In genomic region chr18:3279201-3280185, GRCh38 we compare ENCODE assay signal across 9 cellular contexts. TPM values are rescaled to one million over a fixed set of nuclear protein-coding genes. Genes with fewer than 3 reads are reported as not detected.
DNase-seq lines count a peak whose midpoint lies in the region; ATAC-seq and TF ChIP-seq lines count a peak whose summit lies in the region.
"Had no signal": no experiment of that assay in that cellular context is flagged by ENCODE, and none has a peak within 500 bp of the region (broad histone marks: within the 10 kb centered on the region; RNA-seq: fewer than 3 reads in every experiment).

No MANE protein-coding gene starts in this region.

- H3K9ac ChIP-seq in mammary epithelial cell (ENCODE audit: insufficient read depth, low read length), result no peak overlapping the region

- no peak overlapping the region for H3K4me2 ChIP-seq in mammary epithelial cell (ENCODE audit: insufficient read depth, low read depth, low read length)

- H3K27ac ChIP-seq in prostate gland (no peak overlapping the region), mammary epithelial cell (ENCODE audit: insufficient read depth, low read depth, low read length) (no peak overlapping the region)

- H3K4me1 ChIP-seq in prostate gland (replicated peaks) (peaks cover 5% of the 10 kb centered on the region), mammary epithelial cell (ENCODE audit: insufficient read depth, low read length) (no peaks in the 10 kb centered on the region)

- in situ Hi-C loops in mammary epithelial cell (cut with MboI; ENCODE audit: low sequenced_read_pairs in 2 of 2), result loop anchor here (5.0 to 25.0 kb wide), 4 partner anchors 295 to 708 kb away; no protein-coding TSS in a partner anchor

- ATAC-seq in activated naive CD4-positive, alpha-beta T cell treated with anti-CD3 and anti-CD28 coated beads, Interleukin-2, amount 50 U/mL, for 72 hours, result no peak
- ATAC-seq in HG03064 (IDR thresholded peaks at IDR 0.05; ENCODE audit: low read depth, unreplicated experiment), result peak; percentile 74
- ATAC-seq in activated B cell treated with CpG ODN at 0.5 μM for 24 hours (ENCODE audit: low read depth), result peak; percentile 86

- H3K4me3 ChIP-seq in prostate gland, result no peak overlapping the region
- H3K4me3 ChIP-seq in mammary epithelial cell (replicated peaks in 1 of 3; ENCODE audit: insufficient read depth in 1 of 3, low read depth in 2 of 3, low read length in 3 of 3), result no peak overlapping the region

- TF ChIP-seq CTCF in activated B cell treated with CpG ODN at 0.5 μM for 24 hours (IDR thresholded peaks at IDR 0.05), result no peak
- TF ChIP-seq CTCF in prostate gland (IDR thresholded peaks at IDR 0.05), result no peak
- no peak for TF ChIP-seq CTCF in mammary epithelial cell (conservative IDR thresholded peaks at IDR 0.05 in 1 of 2, IDR thresholded peaks at IDR 0.05 in 1 of 2; ENCODE audit: extremely low read depth in 1 of 2, insufficient read depth in 1 of 2, low read depth in 1 of 2, low read length in 2 of 2)

- H4K20me1 ChIP-seq in mammary epithelial cell (ENCODE audit: insufficient read depth, low read length), result no peaks in the 10 kb centered on the region

- H3K36me3 ChIP-seq in prostate gland (peaks cover 0 to 7% of the 10 kb centered on the region in 2 donors), mammary epithelial cell (ENCODE audit: insufficient read depth, low read length) (peaks cover 30% of the 10 kb centered on the region)

- peaks cover 30% of the 10 kb centered on the region for H3K79me2 ChIP-seq in mammary epithelial cell (ENCODE audit: insufficient read depth, low read length)

- peaks cover 5% of the 10 kb centered on the region for H3K4me1 Mint-ChIP-seq in activated naive CD4-positive, alpha-beta T cell treated with anti-CD3 and anti-CD28 coated beads, Interleukin-2, amount 50 U/mL, for 24 hours
- H3K4me1 Mint-ChIP-seq in activated B cell treated with CpG ODN at 0.5 μM for 24 hours, result peaks cover 38% of the 10 kb centered on the region

- WGBS in prostate gland, result 23% methylated on average over 14 of the region's 14 CpGs
- WGBS in mammary epithelial cell (ENCODE audit: low coverage, missing lambda C conversion rate), result 51% methylated on average over 14 of the region's 14 CpGs

- H3K9me3 ChIP-seq in prostate gland (no peaks in the 10 kb centered on the region), mammary epithelial cell (replicated peaks; ENCODE audit: insufficient read depth, low read length) (no peaks in the 10 kb centered on the region)

- H3K9me3 Mint-ChIP-seq in activated naive CD4-positive, alpha-beta T cell treated with anti-CD3 and anti-CD28 coated beads, Interleukin-2, amount 50 U/mL, for 24 hours, result no peaks in the 10 kb centered on the region
- no peaks in the 10 kb centered on the region for H3K9me3 Mint-ChIP-seq in activated naive CD4-positive, alpha-beta T cell treated with anti-CD3 and anti-CD28 coated beads, Interleukin-2, amount 50 U/mL, for 72 hours
- H3K9me3 Mint-ChIP-seq in activated B cell treated with CpG ODN at 0.5 μM for 24 hours, result no peaks in the 10 kb centered on the region

- H3K27me3 ChIP-seq in prostate gland (replicated peaks; ENCODE audit: insufficient read depth) (no peaks in the 10 kb centered on the region), mammary epithelial cell (ENCODE audit: insufficient read depth, low read length) (no peaks in the 10 kb centered on the region)

- TF ChIP-seq POLR2A in prostate gland (IDR thresholded peaks at IDR 0.05), result no peak

- intact Hi-C loops in activated B cell treated with CpG ODN at 0.5 μM for 24 hours (cut with micrococcal nuclease) (loop anchor here (1.0 to 2.0 kb wide), 7 partner anchors 18 to 585 kb away; partner anchors contain the start of gene MYL12A), prostate gland (cut with DNase I) (loop anchor here (5.0 kb wide), 3 partner anchors 173 to 718 kb away; partner anchors contain the start of gene TGIF1), mammary epithelial cell (cut with micrococcal nuclease) (loop anchor here (2.0 to 5.0 kb wide), 3 partner anchors 108 to 718 kb away; no protein-coding TSS in a partner anchor)

- no TSS peak for BruUV-seq in mammary epithelial cell (replicated peaks; lab: Mats Ljungman, UMichigan)

- peaks cover 14% of the 10 kb centered on the region for H3K36me3 Mint-ChIP-seq in activated naive CD4-positive, alpha-beta T cell treated with anti-CD3 and anti-CD28 coated beads, Interleukin-2, amount 50 U/mL, for 24 hours
- H3K36me3 Mint-ChIP-seq in activated naive CD4-positive, alpha-beta T cell treated with anti-CD3 and anti-CD28 coated beads, Interleukin-2, amount 50 U/mL, for 72 hours, result peaks cover 6 to 12% of the 10 kb centered on the region in 2 donors
- peaks cover 33% of the 10 kb centered on the region for H3K36me3 Mint-ChIP-seq in activated B cell treated with CpG ODN at 0.5 μM for 24 hours (ENCODE audit: low read depth)

- H3K4me3 Mint-ChIP-seq in activated naive CD4-positive, alpha-beta T cell treated with anti-CD3 and anti-CD28 coated beads, Interleukin-2, amount 50 U/mL, for 24 hours, result no peak overlapping the region
- peak overlapping the region; percentile 56 for H3K4me3 Mint-ChIP-seq in activated B cell treated with CpG ODN at 0.5 μM for 24 hours

- no peak overlapping the region for H2AFZ ChIP-seq in mammary epithelial cell (ENCODE audit: low read depth, low read length)

- dilution Hi-C loops in mammary epithelial cell (cut with HindIII; ENCODE audit: low sequenced_read_pairs), result loop anchor here (5.0 to 25.0 kb wide), 2 partner anchors 388 to 708 kb away; no protein-coding TSS in a partner anchor

- DNase-seq in activated naive CD4-positive, alpha-beta T cell treated with anti-CD3 and anti-CD28 coated beads, Interleukin-2, amount 50 U/mL, for 72 hours (ENCODE audit: low spot score in 2 of 2), result no peak
- DNase-seq in activated B cell treated with CpG ODN at 0.5 μM for 24 hours (peak; percentile 23), amygdala (lab: John Stamatoyannopoulos, UW) (no peak), cerebellar nuclear complex (lab: John Stamatoyannopoulos, UW) (no peak), prostate gland (ENCODE audit: low spot score) (no peak), mammary epithelial cell (no peak)
- DNase-seq: NCI-H1417 had no signal

- CTCF ChIA-PET in activated B cell treated with CpG ODN at 0.5 μM for 24 hours (lab: Charles Lee) (interaction anchor here (0.6 to 12.2 kb wide), 12 partner anchors 18 to 716 kb away, joined by 3 to 239 read pairs (median 6); partner anchors contain the start of gene MYL12A), mammary epithelial cell (lab: Charles Lee; ENCODE audit: low non-redundant PET) (no interaction called here)

- H3K27ac Mint-ChIP-seq in activated naive CD4-positive, alpha-beta T cell treated with anti-CD3 and anti-CD28 coated beads, Interleukin-2, amount 50 U/mL, for 24 hours, result peak overlapping the region; percentile 36
- H3K27ac Mint-ChIP-seq in activated naive CD4-positive, alpha-beta T cell treated with anti-CD3 and anti-CD28 coated beads, Interleukin-2, amount 50 U/mL, for 72 hours, result peak overlapping the region in 1 of 2 donors; percentile 58
- peak overlapping the region; percentile 84 for H3K27ac Mint-ChIP-seq in activated B cell treated with CpG ODN at 0.5 μM for 24 hours

- POLR2A ChIA-PET in activated B cell treated with CpG ODN at 0.5 μM for 24 hours (lab: Charles Lee), result interaction anchor here (0.6 to 3.8 kb wide), 20 partner anchors 10 to 392 kb away, joined by 3 to 52 read pairs (median 8); partner anchors contain the start of genes MYL12A and MYL12B

- no peaks in the 10 kb centered on the region for H3K27me3 Mint-ChIP-seq in activated naive CD4-positive, alpha-beta T cell treated with anti-CD3 and anti-CD28 coated beads, Interleukin-2, amount 50 U/mL, for 24 hours
- H3K27me3 Mint-ChIP-seq in activated B cell treated with CpG ODN at 0.5 μM for 24 hours, result no peaks in the 10 kb centered on the region

RNA-seq across cellular contexts. Expression of gene MYL12B, which starts 17.6 kb away (rescaled TPM):
- total RNA-seq in activated naive CD4-positive, alpha-beta T cell treated with anti-CD3 and anti-CD28 coated beads, Interleukin-2, amount 50 U/mL, for 72 hours, result 100 to 1,000 TPM; 294 to 358 TPM
- 185 and 198 TPM in 2 replicates for total RNA-seq in activated B cell treated with CpG ODN at 0.5 μM for 24 hours
- 100 to 1,000 TPM; 254 to 310 TPM for total RNA-seq in prostate gland
- 100 to 1,000 TPM; 464 to 468 TPM for total RNA-seq in mammary epithelial cell
- 914 TPM for polyA plus RNA-seq in mammary epithelial cell
- polyA minus RNA-seq in mammary epithelial cell, result 331 TPM

RNA-seq across cellular contexts. Expression of gene MYL12A, which starts 31.9 kb away (rescaled TPM):
- 100 to 1,000 TPM; 485 to 498 TPM for total RNA-seq in activated naive CD4-positive, alpha-beta T cell treated with anti-CD3 and anti-CD28 coated beads, Interleukin-2, amount 50 U/mL, for 72 hours
- 394 and 395 TPM in 2 replicates for total RNA-seq in activated B cell treated with CpG ODN at 0.5 μM for 24 hours
- total RNA-seq in prostate gland, result 100 to 1,000 TPM; 245 to 267 TPM
- 100 to 1,000 TPM; 429 to 570 TPM for total RNA-seq in mammary epithelial cell
- polyA plus RNA-seq in mammary epithelial cell, result 487 TPM
- polyA minus RNA-seq in mammary epithelial cell, result 414 TPM

RNA-seq across cellular contexts. Expression of gene MYOM1, which starts 59.7 kb away (rescaled TPM):
- 1 to 10 TPM; 1.8 to 1.9 TPM for total RNA-seq in activated naive CD4-positive, alpha-beta T cell treated with anti-CD3 and anti-CD28 coated beads, Interleukin-2, amount 50 U/mL, for 72 hours
- total RNA-seq in activated B cell treated with CpG ODN at 0.5 μM for 24 hours (4.1 and 4.9 TPM in 2 replicates), prostate gland (1 to 10 TPM; 6.1 to 6.5 TPM), mammary epithelial cell (under 1 TPM; 0.12 to 0.50 TPM)
- polyA plus RNA-seq in mammary epithelial cell, result 0.08 TPM
- not detected for polyA minus RNA-seq in mammary epithelial cell

Comparison
In these comparisons a context has a peak if more than half of its experiments do, and no peak if none do; other contexts are left out.
1. ATAC-seq: peak in HG03064 (single experiment) and activated B cell treated with CpG ODN at 0.5 μM for 24 hours (single experiment); none in activated naive CD4-positive, alpha-beta T cell treated with anti-CD3 and anti-CD28 coated beads, Interleukin-2, amount 50 U/mL, for 72 hours (0 of 2).